In genomic region chr9:120338340-120338739, GRCh38 we compare ENCODE assay signal across 16 cellular contexts.
DNase-seq lines count a peak whose midpoint lies in the region; ATAC-seq, FAIRE-seq and TF ChIP-seq lines count a peak whose summit lies in the region.
"Had no signal": no experiment of that assay in that cellular context is flagged by ENCODE, and none has a peak within 500 bp of the region (broad histone marks: within the 10 kb centered on the region; RNA-seq: fewer than 3 reads in every experiment).

No MANE protein-coding gene starts in this region.

- in situ Hi-C loops in HepG2 (cut with HindIII; ENCODE audit: extremely low pct_ligation_motif_present, low pct_unique_long_range_greater_than_20kb) = no loop called here

- H3K9ac ChIP-seq in HepG2 (ENCODE audit: insufficient read depth, low read depth, low read length) = no peak overlapping the region
- H3K9ac ChIP-seq in endodermal cell (ENCODE audit: extremely low read depth, low read length, poor library complexity, severe bottlenecking) = no peak overlapping the region

- no peak for TF ChIP-seq RAD21 in HepG2 (CRISPR knock-in tag; IDR thresholded peaks at IDR 0.05)

- CTCF ChIA-PET in HepG2 (lab: Yijun Ruan, JAX; ENCODE audit: low intra/inter-chr PET ratio, low total read pairs) (no interaction called here), OCI-LY7 (lab: Charles Lee; ENCODE audit: unreplicated experiment) (no interaction called here)

- H3K27me3 Mint-ChIP-seq in endodermal cell (ENCODE audit: insufficient read depth) = peaks cover 6% of the 10 kb centered on the region

- POLR2A ChIA-PET in HepG2 (lab: Yijun Ruan, JAX) (no interaction called here), OCI-LY7 (lab: Charles Lee) (no interaction called here)

- H3K36me3 ChIP-seq in HepG2 (replicated peaks in 1 of 2; ENCODE audit: control insufficient read depth in 1 of 2, insufficient read depth in 2 of 2, low read length in 2 of 2) (no peaks in the 10 kb centered on the region), right lobe of liver (no peaks in the 10 kb centered on the region), OCI-LY7 (ENCODE audit: insufficient read depth, low read length) (no peaks in the 10 kb centered on the region), endodermal cell (ENCODE audit: control insufficient read depth, insufficient read depth, low read length) (no peaks in the 10 kb centered on the region)

- H3K4me1 ChIP-seq in HepG2 (ENCODE audit: insufficient read depth, low read length) (peaks cover 6% of the 10 kb centered on the region; the same call in 1 of the 2 replicates), right lobe of liver (no peaks in the 10 kb centered on the region), OCI-LY7 (ENCODE audit: insufficient read depth, low read length, poor library complexity, severe bottlenecking) (no peaks in the 10 kb centered on the region), endodermal cell (ENCODE audit: control insufficient read depth, insufficient read depth, low read length) (no peaks in the 10 kb centered on the region)

- TF ChIP-seq CTCF in HepG2 (CRISPR knock-in tag; IDR thresholded peaks at IDR 0.05) (no peak), right lobe of liver (IDR thresholded peaks at IDR 0.05) (no peak), OCI-LY7 (conservative IDR thresholded peaks at IDR 0.05; ENCODE audit: low read length) (0 out of 2 replicates have a peak, but pooled peaks have one; percentile 18), endodermal cell (conservative IDR thresholded peaks at IDR 0.05) (peak; percentile 57)

- H3K9me3 Mint-ChIP-seq in endodermal cell = no peaks in the 10 kb centered on the region
- H3K9me3 Mint-ChIP-seq: CD8-positive, alpha-beta T cell had no signal

- BruUV-seq in HepG2 (replicated peaks; lab: Mats Ljungman, UMichigan) = no TSS peak
- no TSS peak for BruUV-seq in OCI-LY7 (replicated peaks; lab: Mats Ljungman, UMichigan)

- no peak for FAIRE-seq in HepG2 (lab: Jason Lieb, UNC)
- FAIRE-seq: D721Med had no signal

- no peak overlapping the region for H3K27ac Mint-ChIP-seq in endodermal cell
- H3K27ac Mint-ChIP-seq: B cell; CD8-positive, alpha-beta T cell had no signal

- no peaks in the 10 kb centered on the region for H3K79me2 ChIP-seq in HepG2 (ENCODE audit: insufficient read depth, low read length)
- no peaks in the 10 kb centered on the region for H3K79me2 ChIP-seq in OCI-LY7 (ENCODE audit: insufficient read depth, low read depth, low read length)

- DNase-seq in HepG2 (ENCODE audit: low spot score) = no peak
- no peak for DNase-seq in right lobe of liver
- no peak for DNase-seq in OCI-LY7 (ENCODE audit: low spot score)
- no peak for DNase-seq in endodermal cell
- no peak for DNase-seq in stimulated activated CD4-positive, alpha-beta T cell treated with anti-CD3 and anti-CD28 coated beads, Interleukin-4, amount 100 ng/mL, for 1 hour
- DNase-seq in activated gamma-delta T cell treated with Interleukin-2 at 50 U/mL for 16 hours = no peak
- DNase-seq: CD8-positive, alpha-beta T cell; COR-L47; DMS153; DMS79 treated with DMSO at 0.1 percent for 48 hours; GDM1 had no signal

- WGBS in HepG2 (ENCODE audit: low lambda C conversion rate) = 39% methylated on average over 2 of the region's 2 CpGs
- 82% methylated on average over 2 of the region's 2 CpGs for WGBS in right lobe of liver (ENCODE audit: insufficient coverage, low coverage, low lambda C conversion rate, missing lambda C conversion rate)
- 95 to 100% methylated on average over 1 to 2 of the region's 2 CpGs for WGBS in endodermal cell (ENCODE audit: insufficient coverage in 1 of 2, insufficient read length in 1 of 2), 2 experiments

- H3K9me2 ChIP-seq in OCI-LY7 (ENCODE audit: insufficient read depth, low read length) = no peaks in the 10 kb centered on the region

- ATAC-seq in HepG2 (peak; percentile 26; the same call in 1 of the 3 replicates), right lobe of liver (no peak), GM18520 (IDR thresholded peaks at IDR 0.05; ENCODE audit: unreplicated experiment) (no peak)
- ATAC-seq: CD8-positive, alpha-beta T cell had no signal

- H3K4me2 ChIP-seq in HepG2 (ENCODE audit: low read depth, low read length) = no peak overlapping the region
- H3K4me2 ChIP-seq in OCI-LY7 (ENCODE audit: low read length) = no peak overlapping the region

- no peak overlapping the region for H3K4me3 ChIP-seq in HepG2 (replicated peaks in 1 of 3; ENCODE audit: insufficient read depth in 1 of 3, low read depth in 2 of 3, low read length in 3 of 3)
- H3K4me3 ChIP-seq in right lobe of liver = no peak overlapping the region
- no peak overlapping the region for H3K4me3 ChIP-seq in OCI-LY7 (ENCODE audit: low read depth, low read length, poor library complexity, severe bottlenecking)
- H3K4me3 ChIP-seq in endodermal cell (ENCODE audit: low read length) = no peak overlapping the region

- H3K9me3 ChIP-seq in HepG2 (ENCODE audit: low read length) (no peaks in the 10 kb centered on the region), right lobe of liver (no peaks in the 10 kb centered on the region), OCI-LY7 (ENCODE audit: low read length) (no peaks in the 10 kb centered on the region), endodermal cell (ENCODE audit: control insufficient read depth, low read length) (no peaks in the 10 kb centered on the region)

- TF ChIP-seq EP300 in HepG2 (IDR thresholded peaks at IDR 0.05; ENCODE audit: low read depth in 2 of 2, low read length in 2 of 2) = no peak
- no peak for TF ChIP-seq EP300 in HepG2 (CRISPR knock-in tag; IDR thresholded peaks at IDR 0.05; ENCODE audit: borderline replicate concordance)

- H3K4me1 Mint-ChIP-seq in endodermal cell = no peaks in the 10 kb centered on the region
- H3K4me1 Mint-ChIP-seq: B cell had no signal

- TF ChIP-seq POLR2A in HepG2 (IDR thresholded peaks at IDR 0.05; ENCODE audit: insufficient read depth in 1 of 2, low read depth in 2 of 2, low read length in 2 of 2) (no peak), right lobe of liver (IDR thresholded peaks at IDR 0.05) (no peak)

- H4K20me1 ChIP-seq in HepG2 (ENCODE audit: insufficient read depth, low read length) = no peaks in the 10 kb centered on the region
- H4K20me1 ChIP-seq in OCI-LY7 (ENCODE audit: insufficient read depth, low read length) = no peaks in the 10 kb centered on the region

- intact Hi-C loops in HepG2 (cut with micrococcal nuclease; ENCODE audit: unreplicated experiment) (no loop called here), right lobe of liver (cut with DNase I) (loop anchor here in 1 of 2 donors (10.0 kb wide), 1 partner anchor 774 kb away; no protein-coding TSS in a partner anchor), OCI-LY7 (cut with micrococcal nuclease; ENCODE audit: unreplicated experiment) (no loop called here)

- H3K27me3 ChIP-seq in HepG2 (ENCODE audit: control insufficient read depth in 1 of 2, insufficient read depth in 2 of 2, low read length in 2 of 2) (no peaks in the 10 kb centered on the region), right lobe of liver (no peaks in the 10 kb centered on the region), endodermal cell (ENCODE audit: control insufficient read depth, insufficient read depth, low read length, poor library complexity, severe bottlenecking) (peaks cover 9% of the 10 kb centered on the region)

- H3K36me3 Mint-ChIP-seq in endodermal cell (ENCODE audit: low read depth) = no peaks in the 10 kb centered on the region
- H3K36me3 Mint-ChIP-seq: CD8-positive, alpha-beta T cell had no signal

- H3K27ac ChIP-seq in HepG2 (ENCODE audit: extremely low read length, insufficient read depth, low read length) = no peak overlapping the region
- no peak overlapping the region for H3K27ac ChIP-seq in right lobe of liver
- no peak overlapping the region for H3K27ac ChIP-seq in OCI-LY7 (ENCODE audit: low read depth, low read length, poor library complexity, severe bottlenecking)
- H3K27ac ChIP-seq in endodermal cell (ENCODE audit: low read depth, low read length) = no peak overlapping the region
- H3K27ac ChIP-seq: C4-2B, HL-60 had no signal

- no peak overlapping the region for H3K4me3 Mint-ChIP-seq in endodermal cell
- H3K4me3 Mint-ChIP-seq: B cell; CD8-positive, alpha-beta T cell had no signal

- no peak overlapping the region for H2AFZ ChIP-seq in HepG2 (ENCODE audit: low read length)
- no peak overlapping the region for H2AFZ ChIP-seq in OCI-LY7 (ENCODE audit: low read length)

TF ChIP-seq in HepG2, 621 proteins besides CTCF, POLR2A, EP300 and RAD21:
- TF ChIP-seq ZKSCAN1 (IDR thresholded peaks at IDR 0.05; ENCODE audit: low read length) = no peak

Comparison
In these comparisons a context has a peak if more than half of its experiments do, and no peak if none do; other contexts are left out.
1. CTCF ChIP-seq: peak in OCI-LY7 (single experiment) and endodermal cell (single experiment); none in HepG2 (single experiment) and right lobe of liver (0 of 4).